ENCODE assay signal across 1 cellular context in the genomic region with DNA sequence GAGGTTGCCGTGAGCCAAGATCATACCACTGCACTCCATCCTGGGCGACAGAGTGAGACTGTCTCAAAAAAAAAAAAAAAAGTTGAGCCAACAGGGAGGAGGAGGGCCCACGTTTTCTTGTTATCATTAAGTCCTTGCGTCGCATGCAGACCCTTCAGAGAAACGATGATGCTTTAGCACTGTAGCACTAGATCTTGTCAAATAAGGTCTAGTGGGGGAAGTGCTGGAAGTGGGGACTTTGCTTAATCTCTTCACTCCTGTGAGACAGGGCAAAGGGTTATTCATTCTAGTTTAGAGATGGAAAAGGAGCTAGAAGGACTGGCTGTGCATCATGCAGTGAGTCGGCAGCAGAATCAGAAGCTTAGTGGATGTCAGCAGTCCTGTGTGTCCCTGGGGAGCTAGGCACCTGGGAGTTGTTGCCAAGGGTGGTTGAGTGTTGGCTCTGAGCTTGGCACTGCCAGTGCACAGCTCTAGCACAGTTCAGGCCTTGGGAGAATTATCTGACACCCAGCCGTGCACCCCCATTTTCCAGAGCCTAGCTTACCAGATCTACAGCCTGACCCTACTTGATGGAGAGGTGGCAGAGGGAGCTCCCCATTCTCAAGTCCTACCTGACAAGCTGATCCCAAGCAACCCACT.
TF ChIP-seq lines count a peak whose summit lies in the region.

No MANE protein-coding gene starts in this region.

TF ChIP-seq in IMR-90, 13 proteins besides CTCF, POLR2A, EP300 and RAD21:
- no peak for TF ChIP-seq FOS (IDR thresholded peaks at IDR 0.05; ENCODE audit: low read depth, low read length)
- no peak for TF ChIP-seq SMC3 (IDR thresholded peaks at IDR 0.05; ENCODE audit: low read depth, low read length)
- no peak for TF ChIP-seq MAZ (IDR thresholded peaks at IDR 0.05; ENCODE audit: borderline replicate concordance, low read depth, low read length)
- no peak for TF ChIP-seq CEBPB (IDR thresholded peaks at IDR 0.05; ENCODE audit: low read depth, low read length)
- TF ChIP-seq BHLHE40 (IDR thresholded peaks at IDR 0.05; ENCODE audit: low read depth, low read length): no peak
- TF ChIP-seq, protein P1, sequence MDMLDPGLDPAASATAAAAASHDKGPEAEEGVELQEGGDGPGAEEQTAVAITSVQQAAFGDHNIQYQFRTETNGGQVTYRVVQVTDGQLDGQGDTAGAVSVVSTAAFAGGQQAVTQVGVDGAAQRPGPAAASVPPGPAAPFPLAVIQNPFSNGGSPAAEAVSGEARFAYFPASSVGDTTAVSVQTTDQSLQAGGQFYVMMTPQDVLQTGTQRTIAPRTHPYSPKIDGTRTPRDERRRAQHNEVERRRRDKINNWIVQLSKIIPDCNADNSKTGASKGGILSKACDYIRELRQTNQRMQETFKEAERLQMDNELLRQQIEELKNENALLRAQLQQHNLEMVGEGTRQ (IDR thresholded peaks at IDR 0.05; ENCODE audit: low read depth, low read length): no peak
- TF ChIP-seq RCOR1 (IDR thresholded peaks at IDR 0.05; ENCODE audit: insufficient replicate concordance, low read length): no peak
